Comparison of ENCODE assay signal across 25 cellular contexts in the genomic region with DNA sequence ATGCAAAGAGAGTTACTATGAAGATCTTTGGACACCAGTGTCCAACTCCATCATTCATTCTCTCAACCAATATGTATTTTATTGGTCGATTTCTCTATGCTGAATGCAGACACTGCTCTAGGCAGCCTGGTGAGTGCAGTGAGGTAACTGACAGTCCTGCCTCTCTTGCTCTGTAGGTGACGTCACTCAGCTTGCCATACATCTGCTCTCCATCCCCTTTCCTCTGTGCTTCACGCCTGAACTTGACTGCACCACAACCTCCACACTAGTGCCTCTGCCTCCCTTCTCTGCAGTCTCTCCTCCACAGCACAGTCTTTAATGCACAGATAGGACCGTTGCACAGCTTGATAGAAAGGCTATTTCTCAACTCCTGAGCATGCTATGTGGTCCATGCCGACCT.
A peak's percentile ranks its signal among the peaks of the same experiment; 100 is the strongest.
DNase-seq lines count a peak whose midpoint lies in the region; ATAC-seq, FAIRE-seq and TF ChIP-seq lines count a peak whose summit lies in the region.
"Had no signal": no experiment of that assay in that cellular context is flagged by ENCODE, and none has a peak within 500 bp of the region (broad histone marks: within the 10 kb centered on the region; RNA-seq: fewer than 3 reads in every experiment).

No MANE protein-coding gene starts in this region.

- H3K4me2 ChIP-seq in neural progenitor cell, result no peak overlapping the region
- no peak overlapping the region for H3K4me2 ChIP-seq in PC-9
- H3K4me2 ChIP-seq: GM23338 had no signal

- H3K9me3 Mint-ChIP-seq in chondrocyte (ENCODE audit: low read depth), result no peaks in the 10 kb centered on the region
- H3K9me3 Mint-ChIP-seq in neural progenitor cell, result peaks cover 16% of the 10 kb centered on the region
- H3K9me3 Mint-ChIP-seq: CD4-positive, alpha-beta T cell; GM23338 had no signal

- H3K9ac ChIP-seq in neural progenitor cell, result no peak overlapping the region
- H3K9ac ChIP-seq: BLaER1 had no signal

- H3F3A ChIP-seq in neural progenitor cell (ENCODE audit: low read depth), result no peaks in the 10 kb centered on the region
- no peaks in the 10 kb centered on the region for H3F3A ChIP-seq in PC-9 (ENCODE audit: insufficient read depth, low read depth)

- no TSS peak for BruUV-seq in PC-9 (replicated peaks; lab: Mats Ljungman, UMichigan)

- H3K9me3 ChIP-seq in neural progenitor cell (ENCODE audit: low read depth) (no peaks in the 10 kb centered on the region), PC-9 (ENCODE audit: insufficient read depth, low read depth) (no peaks in the 10 kb centered on the region)

- H3K27ac Mint-ChIP-seq in chondrocyte (ENCODE audit: unreplicated experiment), result peak overlapping the region; percentile 10
- H3K27ac Mint-ChIP-seq in neural progenitor cell, result no peak overlapping the region
- H3K27ac Mint-ChIP-seq: CD4-positive, alpha-beta T cell; GM23338 had no signal

- H4K20me1 ChIP-seq in neural progenitor cell (ENCODE audit: low read depth), result no peaks in the 10 kb centered on the region
- H4K20me1 ChIP-seq in PC-9 (ENCODE audit: insufficient read depth), result no peaks in the 10 kb centered on the region
- H4K20me1 ChIP-seq: BLaER1 had no signal

- no peaks in the 10 kb centered on the region for H3K27me3 Mint-ChIP-seq in chondrocyte (ENCODE audit: low read depth)
- H3K27me3 Mint-ChIP-seq in neural progenitor cell (ENCODE audit: insufficient read depth, low read depth), result peaks cover 7% of the 10 kb centered on the region

- H3K27me3 ChIP-seq in neural progenitor cell (no peaks in the 10 kb centered on the region), PC-9 (ENCODE audit: insufficient read depth, low read depth) (no peaks in the 10 kb centered on the region)
- H3K27me3 ChIP-seq: BLaER1 had no signal

- intact Hi-C loops in PC-9 (cut with micrococcal nuclease; ENCODE audit: unreplicated experiment), result no loop called here

- TF ChIP-seq CTCF in chondrocyte (IDR thresholded peaks at IDR 0.05) (no peak), neural progenitor cell (IDR thresholded peaks at IDR 0.05) (no peak), PC-9 (conservative IDR thresholded peaks at IDR 0.05) (no peak)

- H3K4me3 Mint-ChIP-seq in chondrocyte (ENCODE audit: unreplicated experiment) (no peak overlapping the region), neural progenitor cell (peak overlapping the region; percentile 2)
- H3K4me3 Mint-ChIP-seq: CD4-positive, alpha-beta T cell; GM23338 had no signal

- POLR2A ChIA-PET in PC-9 (lab: Charles Lee; ENCODE audit: unreplicated experiment), result no interaction called here

- H3K27ac ChIP-seq in neural progenitor cell, result no peak overlapping the region
- H3K27ac ChIP-seq in PC-9, result no peak overlapping the region
- H3K27ac ChIP-seq: BLaER1, RWPE1, SK-N-MC had no signal

- no peaks in the 10 kb centered on the region for H3K36me3 Mint-ChIP-seq in chondrocyte (ENCODE audit: low read depth)
- H3K36me3 Mint-ChIP-seq in neural progenitor cell, result peaks cover 4% of the 10 kb centered on the region

- H3K4me1 Mint-ChIP-seq in chondrocyte (ENCODE audit: low read depth) (peaks cover 51% of the 10 kb centered on the region), neural progenitor cell (peaks cover 12% of the 10 kb centered on the region)

- H3K79me2 ChIP-seq in neural progenitor cell (ENCODE audit: low read depth), result no peaks in the 10 kb centered on the region
- no peaks in the 10 kb centered on the region for H3K79me2 ChIP-seq in PC-9 (ENCODE audit: low read depth)

- CTCF ChIA-PET in PC-9 (lab: Charles Lee), result no interaction called here

- H3K4me3 ChIP-seq in neural progenitor cell, result no peak overlapping the region
- H3K4me3 ChIP-seq in PC-9, result no peak overlapping the region
- H3K4me3 ChIP-seq: BLaER1, GM23338, SK-N-MC had no signal

- no peaks in the 10 kb centered on the region for H3K9me2 ChIP-seq in PC-9 (ENCODE audit: insufficient read depth)

- no peak for DNase-seq in HTR-8/SVneo (ENCODE audit: insufficient read length, low spot score)
- DNase-seq in OCI-M1 (lab: John Stamatoyannopoulos, UW), result peak; percentile 61
- no peak for DNase-seq in chondrocyte (ENCODE audit: low spot score)
- no peak for DNase-seq in neural progenitor cell (ENCODE audit: low spot score)
- no peak for DNase-seq in PC-9
- DNase-seq in activated CD4-positive, alpha-beta T cell treated with anti-CD3 and anti-CD28 coated beads, Interleukin-2, amount 50 U/mL, for 48 hours, result no peak
- no peak for DNase-seq in stimulated activated naive CD4-positive, alpha-beta T cell treated with Interleukin-2 at 50 U/mL for 16 hours (lab: John Stamatoyannopoulos, UW)
- DNase-seq: CD4-positive, alpha-beta T cell; COR-L47; HCEC 1CT; MV-4-11; NCI-H1105; NCI-H146; NCI-H2029; NCI-H446; NCI-H524 treated with DMSO at 0.1 percent for 48 hours; NCI-H774 had no signal

- peak; percentile 42 for FAIRE-seq in HTR-8/SVneo (lab: Jason Lieb, UNC)
- FAIRE-seq: A204.1, G401.6 had no signal

- no peak for ATAC-seq in HG03571 (IDR thresholded peaks at IDR 0.05; ENCODE audit: unreplicated experiment)
- ATAC-seq: GM23338, Panc1 had no signal

- H2AFZ ChIP-seq in neural progenitor cell (replicated peaks) (no peak overlapping the region), PC-9 (no peak overlapping the region)

- H3K36me3 ChIP-seq in neural progenitor cell (no peaks in the 10 kb centered on the region), PC-9 (ENCODE audit: low read depth) (no peaks in the 10 kb centered on the region)
- H3K36me3 ChIP-seq: BLaER1 had no signal

- H3K4me1 ChIP-seq in neural progenitor cell (no peaks in the 10 kb centered on the region), PC-9 (replicated peaks; ENCODE audit: insufficient read depth) (no peaks in the 10 kb centered on the region)
